In the genomic region with DNA sequence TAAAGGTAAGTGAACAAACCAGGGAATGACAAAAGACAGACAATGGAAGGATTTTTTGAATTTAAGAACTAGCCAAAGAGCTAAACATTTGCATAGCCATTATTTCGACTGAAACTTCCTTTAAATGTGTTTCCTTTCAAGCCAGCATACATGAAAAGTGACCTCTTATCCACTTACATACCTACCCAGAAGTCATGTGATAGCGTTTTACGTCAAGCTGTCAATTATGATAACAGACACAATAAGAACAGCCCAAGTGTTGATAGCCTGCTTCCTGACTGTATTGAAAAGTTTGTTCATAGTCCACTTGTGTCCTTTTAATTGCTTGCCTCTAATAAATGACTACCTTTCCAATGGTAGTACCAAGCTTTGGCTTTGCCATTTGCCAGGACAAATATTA, we compare ENCODE assay signal across 22 cellular contexts.
A peak's percentile ranks its signal among the peaks of the same experiment; 100 is the strongest.
DNase-seq lines count a peak whose midpoint lies in the region; ATAC-seq, FAIRE-seq and TF ChIP-seq lines count a peak whose summit lies in the region.
"Had no signal": no experiment of that assay in that cellular context is flagged by ENCODE, and none has a peak within 500 bp of the region (broad histone marks: within the 10 kb centered on the region; RNA-seq: fewer than 3 reads in every experiment).

No MANE protein-coding gene starts in this region.

- H3K27me3 ChIP-seq in liver (ENCODE audit: control insufficient read depth in 4 of 4, insufficient read depth in 4 of 4, low read length in 3 of 4) = no peaks in the 10 kb centered on the region
- no peaks in the 10 kb centered on the region for H3K27me3 ChIP-seq in HepG2 (ENCODE audit: control insufficient read depth in 1 of 2, insufficient read depth in 2 of 2, low read length in 2 of 2)
- H3K27me3 ChIP-seq in upper lobe of right lung = no peaks in the 10 kb centered on the region
- H3K27me3 ChIP-seq: Peyer's patch, uterus had no signal

- no peak overlapping the region for H3K9ac ChIP-seq in liver (ENCODE audit: low read depth in 1 of 2, low read length in 2 of 2)
- no peak overlapping the region for H3K9ac ChIP-seq in HepG2 (ENCODE audit: insufficient read depth, low read depth, low read length)

- H3K4me3 ChIP-seq in liver (ENCODE audit: low read depth in 1 of 3, low read length in 3 of 3) (no peak overlapping the region), HepG2 (replicated peaks in 1 of 3; ENCODE audit: insufficient read depth in 1 of 3, low read depth in 2 of 3, low read length in 3 of 3) (no peak overlapping the region), upper lobe of right lung (no peak overlapping the region)
- H3K4me3 ChIP-seq: HAP-1, Peyer's patch, uterus had no signal

- TF ChIP-seq RAD21 in liver (IDR thresholded peaks at IDR 0.05) (peak in 1 of 2 donors; percentile 19), HepG2 (CRISPR knock-in tag; IDR thresholded peaks at IDR 0.05) (no peak)

- H2AFZ ChIP-seq in HepG2 (ENCODE audit: low read length) = no peak overlapping the region

- TF ChIP-seq CTCF in liver (IDR thresholded peaks at IDR 0.05; ENCODE audit: low read depth, low read length, missing input control) = no peak
- no peak for TF ChIP-seq CTCF in HepG2 (CRISPR knock-in tag; IDR thresholded peaks at IDR 0.05)
- TF ChIP-seq CTCF in upper lobe of right lung (IDR thresholded peaks at IDR 0.05) = no peak

- BruUV-seq in HepG2 (replicated peaks; lab: Mats Ljungman, UMichigan) = no TSS peak

- WGBS in liver = 80% methylated on average over 3 of the region's 3 CpGs
- 57% methylated on average over 3 of the region's 3 CpGs for WGBS in HepG2 (ENCODE audit: low lambda C conversion rate)

- H3K4me1 ChIP-seq in liver (ENCODE audit: control insufficient read depth in 4 of 4, insufficient read depth in 4 of 4, low read length in 3 of 4) = no peaks in the 10 kb centered on the region
- no peaks in the 10 kb centered on the region for H3K4me1 ChIP-seq in HepG2 (ENCODE audit: insufficient read depth, low read length)
- H3K4me1 ChIP-seq in upper lobe of right lung = no peaks in the 10 kb centered on the region
- H3K4me1 ChIP-seq: Peyer's patch, uterus had no signal

- H3K9me3 ChIP-seq in liver (ENCODE audit: control insufficient read depth in 4 of 4, low read length in 3 of 4) (no peaks in the 10 kb centered on the region), HepG2 (ENCODE audit: low read length) (no peaks in the 10 kb centered on the region), upper lobe of right lung (no peaks in the 10 kb centered on the region)
- H3K9me3 ChIP-seq: HAP-1, Peyer's patch, uterus had no signal

- TF ChIP-seq POLR2A in HepG2 (IDR thresholded peaks at IDR 0.05; ENCODE audit: insufficient read depth in 1 of 2, low read depth in 2 of 2, low read length in 2 of 2) (no peak), erythroblast (IDR thresholded peaks at IDR 0.05; ENCODE audit: low read length) (no peak)

- H3K4me2 ChIP-seq in HepG2 (ENCODE audit: low read depth, low read length) = no peak overlapping the region

- no peak for DNase-seq in HepG2 (ENCODE audit: low spot score)
- DNase-seq in erythroblast (lab: John Stamatoyannopoulos, UW) = peak; percentile 42 to 78
- peak; percentile 93 to 94 for DNase-seq in lung microvascular endothelial cell (ENCODE audit: low read depth in 2 of 2)
- no peak for DNase-seq in upper lobe of right lung
- DNase-seq in SKM-1 (lab: John Stamatoyannopoulos, UW; ENCODE audit: unreplicated experiment) = no peak
- DNase-seq in NCI-H2029 treated with DMSO at 0.1 percent for 48 hours (lab: John Stamatoyannopoulos, UW) = no peak
- no peak for DNase-seq in SW480 (ENCODE audit: low spot score)
- DNase-seq: activated CD4-positive, alpha-beta T cell treated with anti-CD3 and anti-CD28 coated beads, Interleukin-2, amount 10 ng/mL, durations not matched to agents 24 days and 14 days; activated CD8-positive, alpha-beta memory T cell treated with anti-CD3 and anti-CD28 coated beads, Interleukin-2, amount 50 U/mL, for 48 hours; activated gamma-delta T cell; amniotic stem cell; CD8-positive, alpha-beta memory T cell; effector CD8-positive, alpha-beta T cell; NCI-H82; Peyer's patch; stimulated activated CD4-positive, alpha-beta T cell treated with anti-CD3 and anti-CD28 coated beads, Interleukin-2, amount 100 ng/mL, for 48 hours; uterus had no signal

- no peak for FAIRE-seq in HepG2 (lab: Jason Lieb, UNC)
- FAIRE-seq: islet of Langerhans had no signal

- POLR2A ChIA-PET in HepG2 (lab: Yijun Ruan, JAX) = no interaction called here

- no peak overlapping the region for H3K27ac ChIP-seq in liver (ENCODE audit: low read depth in 1 of 2, low read length in 2 of 2)
- H3K27ac ChIP-seq in HepG2 (ENCODE audit: extremely low read length, insufficient read depth, low read length) = no peak overlapping the region
- peak overlapping the region; percentile 0 for H3K27ac ChIP-seq in upper lobe of right lung
- H3K27ac ChIP-seq: HL-60, Peyer's patch, uterus had no signal

- H3K79me2 ChIP-seq in HepG2 (ENCODE audit: insufficient read depth, low read length) = no peaks in the 10 kb centered on the region

- CTCF ChIA-PET in HepG2 (lab: Yijun Ruan, JAX; ENCODE audit: low intra/inter-chr PET ratio, low total read pairs) = no interaction called here

- H3K36me3 ChIP-seq in liver (ENCODE audit: control insufficient read depth in 4 of 4, insufficient read depth in 3 of 4, low read depth in 1 of 4, low read length in 3 of 4) (peaks cover 0 to 10% (median 7%) of the 10 kb centered on the region in 4 donors), HepG2 (replicated peaks in 1 of 2; ENCODE audit: control insufficient read depth in 1 of 2, insufficient read depth in 2 of 2, low read length in 2 of 2) (no peaks in the 10 kb centered on the region), upper lobe of right lung (peaks cover 14% of the 10 kb centered on the region)
- H3K36me3 ChIP-seq: HAP-1, uterus had no signal

- TF ChIP-seq EP300 in HepG2 (IDR thresholded peaks at IDR 0.05; ENCODE audit: low read depth in 2 of 2, low read length in 2 of 2) (no peak), HepG2 (CRISPR knock-in tag; IDR thresholded peaks at IDR 0.05; ENCODE audit: borderline replicate concordance) (no peak)

- in situ Hi-C loops in HepG2 (cut with HindIII; ENCODE audit: extremely low pct_ligation_motif_present, low pct_unique_long_range_greater_than_20kb) = loop anchor here (10.0 kb wide), 1 partner anchor 217 kb away; no protein-coding TSS in a partner anchor

- no peaks in the 10 kb centered on the region for H4K20me1 ChIP-seq in HepG2 (ENCODE audit: insufficient read depth, low read length)

- ATAC-seq in HepG2 (no peak), upper lobe of right lung (peak; percentile 31)
- ATAC-seq: SK-N-SH treated with all-trans-retinoic acid at 6 μM for 48 hours had no signal

- intact Hi-C loops in HepG2 (cut with micrococcal nuclease; ENCODE audit: unreplicated experiment) = loop anchor here (10.0 kb wide), 1 partner anchor 773 kb away; no protein-coding TSS in a partner anchor
- intact Hi-C loops in upper lobe of right lung (cut with DNase I) = no loop called here

TF ChIP-seq in liver, 16 proteins besides CTCF, POLR2A, EP300 and RAD21:
- no peak for TF ChIP-seq TAF1 (conservative IDR thresholded peaks at IDR 0.05)
- TF ChIP-seq NR2F2 (IDR thresholded peaks at IDR 0.05) = peak; percentile 57
TF ChIP-seq in liver: peak in this region for 1.

TF ChIP-seq in HepG2, 621 proteins besides CTCF, POLR2A, EP300 and RAD21:
- TF ChIP-seq YY1 (IDR thresholded peaks at IDR 0.05; ENCODE audit: insufficient read depth, insufficient replicate concordance, low read depth, low read length) (no peak), BRCA1 (CRISPR knock-in tag; IDR thresholded peaks at IDR 0.05) (no peak), FOXJ3 (CRISPR knock-in tag; IDR thresholded peaks at IDR 0.05; ENCODE audit: borderline replicate concordance) (no peak), ZNF317 (CRISPR knock-in tag; IDR thresholded peaks at IDR 0.05) (no peak)

Comparison
In these comparisons a context has a peak if more than half of its experiments do, and no peak if none do; other contexts are left out.
1. DNase-seq: peak in erythroblast (2 of 2) and lung microvascular endothelial cell (2 of 2); none in HepG2 (single experiment), upper lobe of right lung (single experiment), SKM-1 (single experiment), NCI-H2029 treated with DMSO at 0.1 percent for 48 hours (single experiment) and SW480 (single experiment).